In genomic region chr6:79078057-79078969, GRCh38 we compare ENCODE assay signal across 1 cellular context.
TF ChIP-seq lines count a peak whose summit lies in the region.

TSS of gene PHIP (minus strand) at chr6:79078254. CDS start at chr6:79078068, 186 bp downstream.

TF ChIP-seq in HepG2, 621 proteins besides CTCF, POLR2A, EP300 and RAD21 (continued from another document and continues in another):
- 0 out of 2 replicates have a peak, but pooled peaks have one; percentile 45 for TF ChIP-seq ZFYVE20 (CRISPR knock-in tag; IDR thresholded peaks at IDR 0.05; ENCODE audit: borderline replicate concordance, low read depth)
- no peak for TF ChIP-seq ZNF749 (CRISPR knock-in tag; IDR thresholded peaks at IDR 0.05; ENCODE audit: borderline replicate concordance)
- TF ChIP-seq DPF2 (CRISPR knock-in tag; IDR thresholded peaks at IDR 0.05; ENCODE audit: borderline replicate concordance, low read depth), result no peak
- no peak for TF ChIP-seq ZNF644 (CRISPR knock-in tag; IDR thresholded peaks at IDR 0.05; ENCODE audit: low read depth)
- TF ChIP-seq ZMYM2 (CRISPR knock-in tag; IDR thresholded peaks at IDR 0.05), result no peak
- TF ChIP-seq LCORL (IDR thresholded peaks at IDR 0.05), result no peak
- TF ChIP-seq LCORL (CRISPR knock-in tag; IDR thresholded peaks at IDR 0.05), result no peak; the same call in 1 of the 2 replicates
- TF ChIP-seq ZNF512 (CRISPR knock-in tag; IDR thresholded peaks at IDR 0.05), result no peak
- TF ChIP-seq KAT7 (CRISPR knock-in tag; IDR thresholded peaks at IDR 0.05; ENCODE audit: borderline replicate concordance), result peak; percentile 52; the same call in 1 of the 2 replicates
- TF ChIP-seq TEAD3 (CRISPR knock-in tag; optimal IDR thresholded peaks at IDR 0.05; ENCODE audit: borderline replicate concordance), result peak; percentile 21
- peak; percentile 58; the same call in 1 of the 2 replicates for TF ChIP-seq ZBTB7B (CRISPR knock-in tag; IDR thresholded peaks at IDR 0.05)
- no peak; the same call in 1 of the 2 replicates for TF ChIP-seq ZNF552 (CRISPR knock-in tag; IDR thresholded peaks at IDR 0.05; ENCODE audit: borderline replicate concordance)
- no peak for TF ChIP-seq USF2 (IDR thresholded peaks at IDR 0.05; ENCODE audit: low read depth, low read length)
- TF ChIP-seq USF2 (CRISPR knock-in tag; IDR thresholded peaks at IDR 0.05; ENCODE audit: borderline replicate concordance), result no peak; the same call in 1 of the 2 replicates
- TF ChIP-seq SMAD1 (CRISPR knock-in tag; IDR thresholded peaks at IDR 0.05; ENCODE audit: borderline replicate concordance, low read depth), result no peak
- TF ChIP-seq SIX4 (CRISPR knock-in tag; IDR thresholded peaks at IDR 0.05), result no peak
- TF ChIP-seq CEBPB (IDR thresholded peaks at IDR 0.05; ENCODE audit: borderline replicate concordance, low read depth, low read length), result peak; percentile 89; the same call in 1 of the 2 replicates
- TF ChIP-seq ATF7 (IDR thresholded peaks at IDR 0.05), result no peak
- no peak for TF ChIP-seq ATF7 (CRISPR knock-in tag; IDR thresholded peaks at IDR 0.05)
- no peak; the same call in 1 of the 2 replicates for TF ChIP-seq SP5 (CRISPR knock-in tag; IDR thresholded peaks at IDR 0.05; ENCODE audit: borderline replicate concordance, low read depth)
- 0 out of 2 replicates have a peak, but pooled peaks have one; percentile 36 for TF ChIP-seq HNF1A (IDR thresholded peaks at IDR 0.05; ENCODE audit: low read depth)
- peak; percentile 51; the same call in 1 of the 2 replicates for TF ChIP-seq HNF1A (CRISPR knock-in tag; IDR thresholded peaks at IDR 0.05; ENCODE audit: borderline replicate concordance)
- no peak for TF ChIP-seq REL (CRISPR knock-in tag; conservative IDR thresholded peaks at IDR 0.05)
- peak; percentile 78; the same call in 1 of the 2 replicates for TF ChIP-seq SIN3A (IDR thresholded peaks at IDR 0.05; ENCODE audit: borderline replicate concordance, low read depth, low read length)
- no peak for TF ChIP-seq KDM6A (CRISPR knock-in tag; IDR thresholded peaks at IDR 0.05; ENCODE audit: low read depth)
- TF ChIP-seq ZNF557 (CRISPR knock-in tag; IDR thresholded peaks at IDR 0.05), result no peak
- no peak for TF ChIP-seq ZNF138 (CRISPR knock-in tag; IDR thresholded peaks at IDR 0.05; ENCODE audit: low read depth)
- peak; percentile 90 for TF ChIP-seq TBX3 (IDR thresholded peaks at IDR 0.05; ENCODE audit: borderline replicate concordance)
- no peak for TF ChIP-seq ZNF780A (CRISPR knock-in tag; IDR thresholded peaks at IDR 0.05)
- TF ChIP-seq MTF2 (CRISPR knock-in tag; IDR thresholded peaks at IDR 0.05; ENCODE audit: borderline replicate concordance), result no peak
- no peak for TF ChIP-seq CHD4 (IDR thresholded peaks at IDR 0.05; ENCODE audit: borderline replicate concordance, low read length)
- peak; percentile 91 for TF ChIP-seq KMT2B (CRISPR knock-in tag; IDR thresholded peaks at IDR 0.05)
- no peak for TF ChIP-seq SP1 (IDR thresholded peaks at IDR 0.05)
- TF ChIP-seq SP1 (CRISPR knock-in tag; IDR thresholded peaks at IDR 0.05), result no peak
- no peak for TF ChIP-seq ELK4 (CRISPR knock-in tag; IDR thresholded peaks at IDR 0.05; ENCODE audit: borderline replicate concordance)
- peak; percentile 52; the same call in 1 of the 2 replicates for TF ChIP-seq GATAD1 (CRISPR knock-in tag; IDR thresholded peaks at IDR 0.05)
- peak; percentile 44; the same call in 1 of the 2 replicates for TF ChIP-seq ZNF543 (CRISPR knock-in tag; IDR thresholded peaks at IDR 0.05)
- TF ChIP-seq SNRNP70 (IDR thresholded peaks at IDR 0.05; ENCODE audit: low read depth, low read length), result no peak
- no peak for TF ChIP-seq LRRFIP1 (CRISPR knock-in tag; conservative IDR thresholded peaks at IDR 0.05)
- TF ChIP-seq NCOR1 (IDR thresholded peaks at IDR 0.05; ENCODE audit: borderline replicate concordance, low read length), result peak; percentile 44; the same call in 1 of the 2 replicates
- no peak for TF ChIP-seq HINFP (CRISPR knock-in tag; IDR thresholded peaks at IDR 0.05; ENCODE audit: low read depth)
- TF ChIP-seq KLF6 (CRISPR knock-in tag; IDR thresholded peaks at IDR 0.05), result no peak
- peak; percentile 55; the same call in 1 of the 2 replicates for TF ChIP-seq KDM5A (IDR thresholded peaks at IDR 0.05; ENCODE audit: borderline replicate concordance, low read length)
- TF ChIP-seq HMGA1 (CRISPR knock-in tag; conservative IDR thresholded peaks at IDR 0.05), result no peak
- TF ChIP-seq ZNF329 (CRISPR knock-in tag; IDR thresholded peaks at IDR 0.05; ENCODE audit: low read depth), result no peak
- TF ChIP-seq ZNF766 (CRISPR knock-in tag; IDR thresholded peaks at IDR 0.05; ENCODE audit: borderline replicate concordance), result no peak
- TF ChIP-seq ZBTB1 (CRISPR knock-in tag; IDR thresholded peaks at IDR 0.05; ENCODE audit: borderline replicate concordance), result no peak
- TF ChIP-seq ZNF530 (CRISPR knock-in tag; IDR thresholded peaks at IDR 0.05; ENCODE audit: low read depth), result no peak
- peak; percentile 17; the same call in 1 of the 2 replicates for TF ChIP-seq ZKSCAN8 (CRISPR knock-in tag; IDR thresholded peaks at IDR 0.05; ENCODE audit: borderline replicate concordance)
- no peak for TF ChIP-seq RFX3 (CRISPR knock-in tag; IDR thresholded peaks at IDR 0.05)
- no peak for TF ChIP-seq ATF1 (CRISPR knock-in tag; IDR thresholded peaks at IDR 0.05)
- TF ChIP-seq NPAS2 (CRISPR knock-in tag; IDR thresholded peaks at IDR 0.05; ENCODE audit: borderline replicate concordance), result no peak
- TF ChIP-seq KLF12 (CRISPR knock-in tag; IDR thresholded peaks at IDR 0.05; ENCODE audit: borderline replicate concordance), result no peak
- TF ChIP-seq MXI1 (IDR thresholded peaks at IDR 0.05; ENCODE audit: borderline replicate concordance, low read depth, low read length), result peak; percentile 23; the same call in 1 of the 3 replicates
- no peak for TF ChIP-seq ZFP90 (CRISPR knock-in tag; IDR thresholded peaks at IDR 0.05; ENCODE audit: borderline replicate concordance)
- no peak for TF ChIP-seq MATR3 (CRISPR knock-in tag; IDR thresholded peaks at IDR 0.05)
- 0 out of 2 replicates have a peak, but pooled peaks have one; percentile 20 for TF ChIP-seq ZNF124 (CRISPR knock-in tag; IDR thresholded peaks at IDR 0.05)
- no peak for TF ChIP-seq GRHL1 (CRISPR knock-in tag; conservative IDR thresholded peaks at IDR 0.05)
- TF ChIP-seq TCF7L2 (IDR thresholded peaks at IDR 0.05; ENCODE audit: low read depth, low read length), result no peak
- TF ChIP-seq FOXK1 (CRISPR knock-in tag; IDR thresholded peaks at IDR 0.05; ENCODE audit: borderline replicate concordance, low read depth), result peak; percentile 53; the same call in 1 of the 2 replicates
- TF ChIP-seq ZNF569 (CRISPR knock-in tag; IDR thresholded peaks at IDR 0.05; ENCODE audit: borderline replicate concordance), result no peak
- no peak for TF ChIP-seq RARG (CRISPR knock-in tag; IDR thresholded peaks at IDR 0.05; ENCODE audit: low read depth)
